ENCODE assay signal across 13 cellular contexts in the genomic region with DNA sequence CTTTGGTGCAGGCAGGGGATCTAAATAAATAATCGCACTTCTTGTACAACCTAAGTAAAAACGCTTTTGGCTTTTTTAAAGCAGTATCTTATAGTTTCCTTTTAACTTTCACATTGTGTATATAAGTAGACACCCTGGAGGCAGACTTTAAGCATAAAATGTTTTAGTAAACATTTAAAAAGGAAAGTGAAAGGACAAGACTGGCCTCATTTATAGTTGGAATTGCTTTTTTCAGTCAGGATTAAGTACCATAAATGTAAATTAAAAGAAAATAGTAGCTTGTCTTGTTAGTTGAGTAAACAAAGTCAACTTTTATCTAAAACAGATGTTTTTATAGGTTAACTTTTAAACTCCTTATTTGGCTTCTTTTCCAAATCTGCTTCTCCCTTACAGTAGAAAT.
"Had no signal": no experiment of that assay in that cellular context is flagged by ENCODE, and none has a peak within 500 bp of the region (broad histone marks: within the 10 kb centered on the region; RNA-seq: fewer than 3 reads in every experiment).

No MANE protein-coding gene starts in this region.

- H3K36me3 Mint-ChIP-seq: activated naive CD8-positive, alpha-beta T cell treated with anti-CD3 and anti-CD28 coated beads, Interleukin-2, amount 10 ng/mL, durations not matched to agents 7 days and 5 days; immature natural killer cell had no signal

- H3K9me3 Mint-ChIP-seq: activated naive CD8-positive, alpha-beta T cell treated with anti-CD3 and anti-CD28 coated beads, Interleukin-2, amount 10 ng/mL, durations not matched to agents 7 days and 5 days; activated T-cell treated with anti-CD3 and anti-CD28 coated beads, Interleukin-2, amount 50 U/mL, for 24 hours; stimulated activated naive CD8-positive, alpha-beta T cell treated with anti-CD3 and anti-CD28 coated beads, Interleukin-15, amount 100 ng/mL, for 72 hours; T-helper 2 cell treated with Interferon-gamma antibody and Interleukin-4, amounts not matched to agents 5 μg/mL and 100 μg/mL, for 36 hours had no signal

- H3K27me3 Mint-ChIP-seq: activated naive CD8-positive, alpha-beta T cell treated with anti-CD3 and anti-CD28 coated beads, Interleukin-2, amount 10 ng/mL, durations not matched to agents 7 days and 5 days; stimulated activated naive CD8-positive, alpha-beta T cell treated with anti-CD3 and anti-CD28 coated beads, Interleukin-15, amount 100 ng/mL, for 72 hours had no signal

- H3K27ac Mint-ChIP-seq: activated naive CD8-positive, alpha-beta T cell treated with anti-CD3 and anti-CD28 coated beads, Interleukin-2, amount 10 ng/mL, durations not matched to agents 7 days and 5 days; activated T-cell treated with anti-CD3 and anti-CD28 coated beads, Interleukin-2, amount 50 U/mL, for 24 hours; immature natural killer cell; nephron progenitor cell; stimulated activated naive CD8-positive, alpha-beta T cell treated with anti-CD3 and anti-CD28 coated beads, Interleukin-15, amount 100 ng/mL, for 72 hours; T-helper 2 cell treated with Interferon-gamma antibody and Interleukin-4, amounts not matched to agents 5 μg/mL and 100 μg/mL, for 36 hours had no signal

- DNase-seq: activated CD4-positive, alpha-beta T cell treated with anti-CD3 and anti-CD28 coated beads, Interleukin-2, amount 50 U/mL, for 4 hours; activated gamma-delta T cell; activated naive CD8-positive, alpha-beta T cell treated with anti-CD3 and anti-CD28 coated beads, Interleukin-2, amount 10 ng/mL, durations not matched to agents 7 days and 5 days; activated T-cell treated with anti-CD3 and anti-CD28 coated beads, Interleukin-2, amount 50 U/mL, for 24 hours; aorta; immature natural killer cell; left lung; nephron progenitor cell; stimulated activated CD4-positive, alpha-beta T cell treated with anti-CD3 and anti-CD28 coated beads, Interleukin-4, amount 100 ng/mL, for 24 hours; stimulated activated naive CD8-positive, alpha-beta T cell treated with anti-CD3 and anti-CD28 coated beads, Interleukin-15, amount 100 ng/mL, for 72 hours; testis had no signal

- H3K4me3 Mint-ChIP-seq: activated naive CD8-positive, alpha-beta T cell treated with anti-CD3 and anti-CD28 coated beads, Interleukin-2, amount 10 ng/mL, durations not matched to agents 7 days and 5 days; activated T-cell treated with anti-CD3 and anti-CD28 coated beads, Interleukin-2, amount 50 U/mL, for 24 hours; immature natural killer cell; nephron progenitor cell; stimulated activated naive CD8-positive, alpha-beta T cell treated with anti-CD3 and anti-CD28 coated beads, Interleukin-15, amount 100 ng/mL, for 72 hours; T-helper 2 cell treated with Interferon-gamma antibody and Interleukin-4, amounts not matched to agents 5 μg/mL and 100 μg/mL, for 36 hours had no signal

- ATAC-seq: activated CD4-positive, CD25-positive, alpha-beta regulatory T cell treated with anti-CD3 and anti-CD28 coated beads, Interleukin-2, amount 50 U/mL, for 24 hours; left lung; stimulated activated naive CD8-positive, alpha-beta T cell treated with anti-CD3 and anti-CD28 coated beads, Interleukin-15, amount 100 ng/mL, for 72 hours had no signal

- H3K4me1 Mint-ChIP-seq: activated naive CD8-positive, alpha-beta T cell treated with anti-CD3 and anti-CD28 coated beads, Interleukin-2, amount 10 ng/mL, durations not matched to agents 7 days and 5 days; stimulated activated naive CD8-positive, alpha-beta T cell treated with anti-CD3 and anti-CD28 coated beads, Interleukin-15, amount 100 ng/mL, for 72 hours had no signal
